20 cellular contexts compared by ENCODE assay signal in genomic region chr3:109902549-109902948, GRCh38.
"Had no signal": no experiment of that assay in that cellular context is flagged by ENCODE, and none has a peak within 500 bp of the region (broad histone marks: within the 10 kb centered on the region; RNA-seq: fewer than 3 reads in every experiment).

No MANE protein-coding gene starts in this region.

- ATAC-seq: gastroesophageal sphincter; heart left ventricle; left lung; left ventricle myocardium superior; lower lobe of right lung; naive thymus-derived CD4-positive, alpha-beta T cell had no signal

- H3K4me1 ChIP-seq: esophagus muscularis mucosa, foreskin keratinocyte, gastroesophageal sphincter, heart left ventricle, left lung, lower lobe of right lung had no signal

- DNase-seq: dermis blood vessel endothelial cell; dorsolateral prefrontal cortex; effector CD4-positive, alpha-beta T cell; effector memory CD4-positive, alpha-beta T cell; foreskin keratinocyte; heart left ventricle; hypothalamus; immature natural killer cell; islet precursor cell; kidney; kidney glomerular epithelial cell; left lung; left ventricle myocardium superior; lower lobe of right lung; mesenchymal stem cell; naive thymus-derived CD4-positive, alpha-beta T cell had no signal

- H2AFZ ChIP-seq: hepatocyte had no signal

- H3K79me2 ChIP-seq: hepatocyte had no signal

- H3K27ac ChIP-seq: coronary artery, dorsolateral prefrontal cortex, esophagus muscularis mucosa, foreskin keratinocyte, gastroesophageal sphincter, heart left ventricle, hepatocyte, left lung, lower lobe of right lung had no signal

- H3K9me3 ChIP-seq: esophagus muscularis mucosa, gastroesophageal sphincter, lower lobe of right lung had no signal

- H3K36me3 ChIP-seq: esophagus muscularis mucosa, gastroesophageal sphincter, heart left ventricle, left lung, lower lobe of right lung had no signal

- H3K4me2 ChIP-seq: hepatocyte had no signal

- H3K27me3 ChIP-seq: dorsolateral prefrontal cortex, esophagus muscularis mucosa, foreskin keratinocyte, gastroesophageal sphincter, heart left ventricle, hepatocyte, left lung had no signal

- H3K4me3 ChIP-seq: coronary artery, dorsolateral prefrontal cortex, esophagus muscularis mucosa, gastroesophageal sphincter, heart left ventricle, hepatocyte, left lung, lower lobe of right lung had no signal
